ENCODE assay signal across 18 cellular contexts in genomic region chr7:4851459-4852422, GRCh38. TPM values are rescaled to one million over a fixed set of nuclear protein-coding genes. Genes with fewer than 3 reads are reported as not detected.
A peak's percentile ranks its signal among the peaks of the same experiment; 100 is the strongest.
DNase-seq lines count a peak whose midpoint lies in the region; ATAC-seq and TF ChIP-seq lines count a peak whose summit lies in the region.
"Had no signal": no experiment of that assay in that cellular context is flagged by ENCODE, and none has a peak within 500 bp of the region (broad histone marks: within the 10 kb centered on the region; RNA-seq: fewer than 3 reads in every experiment).

No MANE protein-coding gene starts in this region.

- H3K4me1 Mint-ChIP-seq in HFFc6 (ENCODE audit: low read depth) (peaks cover 20% of the 10 kb centered on the region; the same call in 1 of the 2 replicates), osteocyte (ENCODE audit: unreplicated experiment) (peaks cover 9% of the 10 kb centered on the region)
- H3K4me1 Mint-ChIP-seq: CD14-positive monocyte, GM23338 had no signal

- peaks cover 8 to 28% (median 15%) of the 10 kb centered on the region in 10 experiments; a peak in 16 of 20 replicates for H3K4me1 ChIP-seq in BLaER1 treated with 17β-estradiol and CSF1 and Interleukin-3, amounts not matched to agents 10 nM and 100 nM

- no peak overlapping the region for H3K9ac ChIP-seq in BLaER1 treated with 17β-estradiol and CSF1 and Interleukin-3, amounts not matched to agents 10 nM and 100 nM

- no peak for TF ChIP-seq CTCF in HFFc6 (IDR thresholded peaks at IDR 0.05)
- no peak for TF ChIP-seq CTCF in osteocyte (IDR thresholded peaks at IDR 0.05)

- H3K9me3 ChIP-seq in BLaER1 treated with 17β-estradiol and CSF1 and Interleukin-3, amounts not matched to agents 10 nM and 100 nM (replicated peaks in 1 of 11), result peaks cover 8 to 33% (median 26%) of the 10 kb centered on the region in 11 experiments; a peak in 20 of 22 replicates
- H3K9me3 ChIP-seq: neutrophil had no signal

- H3K4me3 ChIP-seq in BLaER1 treated with 17β-estradiol and CSF1 and Interleukin-3, amounts not matched to agents 10 nM and 100 nM, result no peak overlapping the region; a peak in 1 of 20 replicates
- H3K4me3 ChIP-seq: GM23338 had no signal

- peaks cover 18% of the 10 kb centered on the region for H3K9me3 Mint-ChIP-seq in HFFc6
- H3K9me3 Mint-ChIP-seq in osteocyte (ENCODE audit: unreplicated experiment), result peaks cover 12% of the 10 kb centered on the region

- peaks cover 0 to 13% (median 0%) of the 10 kb centered on the region in 11 experiments; a peak in 5 of 22 replicates for H3K36me3 ChIP-seq in BLaER1 treated with 17β-estradiol and CSF1 and Interleukin-3, amounts not matched to agents 10 nM and 100 nM
- H3K36me3 ChIP-seq: neutrophil had no signal

- H3K27ac Mint-ChIP-seq in HFFc6, result no peak overlapping the region
- H3K27ac Mint-ChIP-seq in osteocyte (ENCODE audit: unreplicated experiment), result no peak overlapping the region
- H3K27ac Mint-ChIP-seq: GM23338 had no signal

- peaks cover 5% of the 10 kb centered on the region for H3K36me3 Mint-ChIP-seq in HFFc6 (ENCODE audit: low read depth)
- peaks cover 2% of the 10 kb centered on the region for H3K36me3 Mint-ChIP-seq in osteocyte (ENCODE audit: unreplicated experiment)
- H3K36me3 Mint-ChIP-seq: CD14-positive monocyte had no signal

- H4K20me1 ChIP-seq in BLaER1 treated with 17β-estradiol and CSF1 and Interleukin-3, amounts not matched to agents 10 nM and 100 nM, result no peaks in the 10 kb centered on the region

- H3K27me3 Mint-ChIP-seq in HFFc6 (ENCODE audit: insufficient read depth), result peaks cover 23% of the 10 kb centered on the region
- no peaks in the 10 kb centered on the region for H3K27me3 Mint-ChIP-seq in osteocyte (ENCODE audit: unreplicated experiment)

- no peaks in the 10 kb centered on the region for H3K27me3 ChIP-seq in BLaER1 treated with 17β-estradiol and CSF1 and Interleukin-3, amounts not matched to agents 10 nM and 100 nM

- H3K4me2 ChIP-seq in BLaER1 treated with 17β-estradiol and CSF1 and Interleukin-3, amounts not matched to agents 10 nM and 100 nM, result peak overlapping the region in 9 of 11 experiments; percentile 20 to 81 (median 50); a peak in 17 of 22 replicates
- H3K4me2 ChIP-seq: GM23338 had no signal

- peak; percentile 3 for DNase-seq in HFFc6
- DNase-seq in SW480 (ENCODE audit: low spot score), result peak; percentile 70
- peak; percentile 26 for DNase-seq in iris pigment epithelial cell (ENCODE audit: low read depth)
- DNase-seq in NCI-H510A (lab: John Stamatoyannopoulos, UW), result no peak
- no peak for DNase-seq in pons (ENCODE audit: low spot score)
- DNase-seq in osteocyte (ENCODE audit: extremely low spot score, unreplicated experiment), result no peak
- DNase-seq: anterior cingulate cortex; effector CD8-positive, alpha-beta T cell; glutamatergic neuron; IMR-90; NCI-H2029 treated with DMSO at 0.1 percent for 48 hours had no signal

- H3K4me3 Mint-ChIP-seq in HFFc6 (no peak overlapping the region), osteocyte (ENCODE audit: unreplicated experiment) (no peak overlapping the region)
- H3K4me3 Mint-ChIP-seq: CD14-positive monocyte, GM23338 had no signal

- peak overlapping the region in 5 of 11 experiments; percentile 0 to 62 (median 58); a peak in 8 of 22 replicates for H3K27ac ChIP-seq in BLaER1 treated with 17β-estradiol and CSF1 and Interleukin-3, amounts not matched to agents 10 nM and 100 nM
- H3K27ac ChIP-seq: neutrophil had no signal

- no peak for ATAC-seq in GM19467 (IDR thresholded peaks at IDR 0.05; ENCODE audit: unreplicated experiment)
- ATAC-seq: GM23338, left lobe of liver had no signal

RNA-seq across cellular contexts. Expression of gene PAPOLB, which starts 10.1 kb away (rescaled TPM):
- not detected for total RNA-seq in HFFc6 (2021; fragmentation: NEBNext Ultra II Directional; extraction: Animal tissue kit (Norgen Biotek cat#: 25700))
- 0.10 and 0.13 TPM in 2 replicates for total RNA-seq in osteocyte
- total RNA-seq: left lobe of liver; T-helper 2 cell treated with Interferon-gamma antibody and Interleukin-4, amounts not matched to agents 100 ng/mL and 5 ng/mL, for 36 hours had no signal

RNA-seq across cellular contexts. Expression of gene RADIL, which starts 31.8 kb away (rescaled TPM):
- total RNA-seq in HFFc6 (2021; fragmentation: NEBNext Ultra II Directional; extraction: Animal tissue kit (Norgen Biotek cat#: 25700)), result under 1 TPM; 0.09 to 0.43 (median 0.24) TPM
- 2.1 and 3.4 TPM in 2 replicates for total RNA-seq in osteocyte

Comparison
In these comparisons a context has a peak if more than half of its experiments do, and no peak if none do; other contexts are left out.
1. DNase-seq: peak in HFFc6 (single experiment), SW480 (single experiment) and iris pigment epithelial cell (single experiment); none in NCI-H510A (single experiment), pons (single experiment) and osteocyte (single experiment).